ENCODE assay signal across 9 cellular contexts in the genomic region with DNA sequence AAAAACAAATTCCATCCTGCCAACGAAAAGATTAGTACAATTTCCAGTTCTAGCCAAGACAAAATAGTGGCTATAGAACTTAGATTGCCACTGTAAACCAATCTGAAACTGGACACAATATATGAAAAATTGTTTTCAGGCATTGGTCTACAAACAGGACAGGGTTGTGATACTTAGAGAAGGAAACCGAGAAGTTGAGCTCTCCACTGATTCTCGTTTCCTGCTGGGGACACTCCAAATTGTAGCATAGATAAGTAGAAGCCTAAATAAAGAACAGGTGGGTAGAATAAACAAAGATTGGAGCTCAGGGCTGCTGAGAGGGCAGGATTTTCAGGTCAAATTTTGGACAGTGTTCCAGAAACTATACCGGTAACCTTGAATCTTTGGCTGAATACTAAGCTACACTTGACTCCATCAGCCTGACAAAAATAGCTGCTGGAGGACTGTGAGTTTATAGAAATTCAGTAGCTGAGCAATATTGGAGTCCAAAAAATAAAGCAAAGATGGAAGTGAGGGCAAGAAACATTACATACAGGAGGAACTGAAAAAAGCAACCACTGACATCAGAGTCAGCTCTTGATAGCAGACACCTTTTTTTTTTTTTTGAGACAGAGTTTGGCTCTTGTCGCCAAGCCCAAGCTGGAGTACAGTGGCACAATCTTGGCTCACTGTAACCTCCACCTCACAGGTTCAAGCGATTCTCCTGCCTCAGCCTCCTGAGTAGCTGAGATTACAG. TPM values are rescaled to one million over a fixed set of nuclear protein-coding genes. Genes with fewer than 3 reads are reported as not detected.
"Had no signal": no experiment of that assay in that cellular context is flagged by ENCODE, and none has a peak within 500 bp of the region (broad histone marks: within the 10 kb centered on the region; RNA-seq: fewer than 3 reads in every experiment).

No MANE protein-coding gene starts in this region.

RNA-seq across cellular contexts. Expression of gene NBPF6, which starts 38.9 kb away (rescaled TPM):
- total RNA-seq: HepG2; HT1080; IMR-90; M059J; OCI-LY7; SK-MEL-5; T-cell; T-helper 2 cell treated with Interferon-gamma antibody and Interleukin-4, amounts not matched to agents 100 ng/mL and 5 ng/mL, for 36 hours had no signal
- polyA plus RNA-seq: HepG2, IMR-90, SK-N-SH had no signal
